34 cellular contexts compared by ENCODE assay signal in genomic region chr4:70640192-70640591, GRCh38. TPM values are rescaled to one million over a fixed set of nuclear protein-coding genes. Genes with fewer than 3 reads are reported as not detected.
DNase-seq lines count a peak whose midpoint lies in the region; ATAC-seq and TF ChIP-seq lines count a peak whose summit lies in the region.
"Had no signal": no experiment of that assay in that cellular context is flagged by ENCODE, and none has a peak within 500 bp of the region (broad histone marks: within the 10 kb centered on the region; RNA-seq: fewer than 3 reads in every experiment).

No MANE protein-coding gene starts in this region.

- WGBS in right lobe of liver (ENCODE audit: insufficient coverage, low coverage, low lambda C conversion rate, missing lambda C conversion rate), result 83% methylated on average over 2 of the region's 2 CpGs

- no peak for DNase-seq in stimulated activated naive CD8-positive, alpha-beta T cell treated with anti-CD3 and anti-CD28 coated beads, Interleukin-15, Interleukin-2, amounts not matched to agents 100 U/mL and 50 U/mL, for 24 hours
- DNase-seq in stimulated activated naive CD8-positive, alpha-beta T cell treated with anti-CD3 and anti-CD28 coated beads, Interleukin-15, amount 100 ng/mL, for 72 hours, result no peak
- DNase-seq in right lobe of liver, result no peak
- DNase-seq in cerebellum (ENCODE audit: low spot score), result no peak
- DNase-seq in Caco-2, result no peak
- DNase-seq: activated CD4-positive, CD25-positive, alpha-beta regulatory T cell treated with anti-CD3 and anti-CD28 coated beads, Interleukin-2, amount 50 U/mL, for 72 hours; activated CD8-positive, alpha-beta memory T cell treated with anti-CD3 and anti-CD28 coated beads, Interleukin-2, amount 50 U/mL, for 4 hours; activated gamma-delta T cell; colonic mucosa; EL; endodermal cell; esophagus squamous epithelium; H7; Kasumi-1; left ventricle myocardium inferior; MV-4-11; naive B cell; NCI-H1694 treated with DMSO at 0.1 percent for 48 hours; NCI-H2171 treated with DMSO at 0.1 percent for 48 hours; NCI-H524 treated with DMSO at 0.1 percent for 48 hours; NK-92 treated with Interleukin-12 subunit alpha and Interleukin-12 subunit beta, amount 100 ng/mL, for 24 hours; SIG-M5; stimulated activated CD8-positive, alpha-beta memory T cell treated with anti-CD3 and anti-CD28 coated beads, Interleukin-4, amount 100 ng/mL, for 48 hours; T-helper 1 cell; upper lobe of left lung had no signal

- H3K4me1 ChIP-seq in right lobe of liver (peaks cover 0 to 4% (median 0%) of the 10 kb centered on the region in 4 donors), Caco-2 (no peaks in the 10 kb centered on the region)
- H3K4me1 ChIP-seq: colonic mucosa, esophagus squamous epithelium, upper lobe of left lung had no signal

- H3K27me3 Mint-ChIP-seq in stimulated activated naive CD8-positive, alpha-beta T cell treated with anti-CD3 and anti-CD28 coated beads, Interleukin-15, amount 100 ng/mL, for 72 hours, result no peaks in the 10 kb centered on the region
- no peaks in the 10 kb centered on the region for H3K27me3 Mint-ChIP-seq in stimulated activated naive CD8-positive, alpha-beta T cell treated with anti-CD3 and anti-CD28 coated beads, Interleukin-15, Interleukin-2, amounts not matched to agents 100 ng/mL and 50 ng/mL, for 24 hours
- peaks cover 5% of the 10 kb centered on the region for H3K27me3 Mint-ChIP-seq in Caco-2 (ENCODE audit: insufficient read depth, unreplicated experiment)
- H3K27me3 Mint-ChIP-seq: naive B cell had no signal

- H3K36me3 ChIP-seq in right lobe of liver, result no peaks in the 10 kb centered on the region
- no peaks in the 10 kb centered on the region for H3K36me3 ChIP-seq in Caco-2 (ENCODE audit: control insufficient read depth, insufficient read depth, low read length)
- H3K36me3 ChIP-seq: colonic mucosa, esophagus squamous epithelium, left ventricle myocardium inferior, upper lobe of left lung had no signal

- intact Hi-C loops in right lobe of liver (cut with DNase I) (no loop called here), Caco-2 (cut with micrococcal nuclease; ENCODE audit: unreplicated experiment) (no loop called here)

- no peaks in the 10 kb centered on the region for H3K9me3 Mint-ChIP-seq in stimulated activated naive CD8-positive, alpha-beta T cell treated with anti-CD3 and anti-CD28 coated beads, Interleukin-15, amount 100 ng/mL, for 72 hours
- H3K9me3 Mint-ChIP-seq in stimulated activated naive CD8-positive, alpha-beta T cell treated with anti-CD3 and anti-CD28 coated beads, Interleukin-15, Interleukin-2, amounts not matched to agents 100 ng/mL and 50 ng/mL, for 24 hours, result no peaks in the 10 kb centered on the region
- H3K9me3 Mint-ChIP-seq in Caco-2 (ENCODE audit: unreplicated experiment), result no peaks in the 10 kb centered on the region
- H3K9me3 Mint-ChIP-seq: naive B cell had no signal

- no peak for TF ChIP-seq POLR2A in right lobe of liver (IDR thresholded peaks at IDR 0.05)

- H3K9me3 ChIP-seq in right lobe of liver (no peaks in the 10 kb centered on the region), Caco-2 (no peaks in the 10 kb centered on the region)
- H3K9me3 ChIP-seq: colonic mucosa, esophagus squamous epithelium, left ventricle myocardium inferior, upper lobe of left lung had no signal

- peaks cover 12% of the 10 kb centered on the region for H3K4me1 Mint-ChIP-seq in stimulated activated naive CD8-positive, alpha-beta T cell treated with anti-CD3 and anti-CD28 coated beads, Interleukin-15, amount 100 ng/mL, for 72 hours
- H3K4me1 Mint-ChIP-seq in stimulated activated naive CD8-positive, alpha-beta T cell treated with anti-CD3 and anti-CD28 coated beads, Interleukin-15, Interleukin-2, amounts not matched to agents 100 ng/mL and 50 ng/mL, for 24 hours (ENCODE audit: low read depth), result peaks cover 15% of the 10 kb centered on the region
- no peaks in the 10 kb centered on the region for H3K4me1 Mint-ChIP-seq in Caco-2 (ENCODE audit: low read depth, unreplicated experiment)
- H3K4me1 Mint-ChIP-seq: endodermal cell had no signal

- no peak overlapping the region for H3K4me3 Mint-ChIP-seq in stimulated activated naive CD8-positive, alpha-beta T cell treated with anti-CD3 and anti-CD28 coated beads, Interleukin-15, amount 100 ng/mL, for 72 hours
- H3K4me3 Mint-ChIP-seq in stimulated activated naive CD8-positive, alpha-beta T cell treated with anti-CD3 and anti-CD28 coated beads, Interleukin-15, Interleukin-2, amounts not matched to agents 100 ng/mL and 50 ng/mL, for 24 hours, result peak overlapping the region; percentile 30
- no peak overlapping the region for H3K4me3 Mint-ChIP-seq in Caco-2 (ENCODE audit: unreplicated experiment)
- H3K4me3 Mint-ChIP-seq: endodermal cell, naive B cell had no signal

- H3K27ac Mint-ChIP-seq in stimulated activated naive CD8-positive, alpha-beta T cell treated with anti-CD3 and anti-CD28 coated beads, Interleukin-15, amount 100 ng/mL, for 72 hours, result no peak overlapping the region
- peak overlapping the region; percentile 72 for H3K27ac Mint-ChIP-seq in stimulated activated naive CD8-positive, alpha-beta T cell treated with anti-CD3 and anti-CD28 coated beads, Interleukin-15, Interleukin-2, amounts not matched to agents 100 ng/mL and 50 ng/mL, for 24 hours
- no peak overlapping the region for H3K27ac Mint-ChIP-seq in Caco-2 (ENCODE audit: unreplicated experiment)
- H3K27ac Mint-ChIP-seq: endodermal cell, naive B cell had no signal

- peak; percentile 61 for ATAC-seq in stimulated activated naive CD8-positive, alpha-beta T cell treated with anti-CD3 and anti-CD28 coated beads, Interleukin-15, Interleukin-2, amounts not matched to agents 100 U/mL and 50 U/mL, for 24 hours
- ATAC-seq in stimulated activated naive CD8-positive, alpha-beta T cell treated with anti-CD3 and anti-CD28 coated beads, Interleukin-15, amount 100 ng/mL, for 72 hours, result no peak
- ATAC-seq in GM21390 (IDR thresholded peaks at IDR 0.05; ENCODE audit: unreplicated experiment) (peak; percentile 55), HG03442 (IDR thresholded peaks at IDR 0.05; ENCODE audit: unreplicated experiment) (peak; percentile 80), right lobe of liver (no peak)

- POLR2A ChIA-PET in Caco-2 (lab: Charles Lee), result no interaction called here

- no peak overlapping the region for H3K4me3 ChIP-seq in right lobe of liver
- no peak overlapping the region for H3K4me3 ChIP-seq in Caco-2 (ENCODE audit: low read depth, low read length)
- H3K4me3 ChIP-seq: colonic mucosa, esophagus squamous epithelium, hepatocyte, left ventricle myocardium inferior, upper lobe of left lung had no signal

- no peaks in the 10 kb centered on the region for H3K36me3 Mint-ChIP-seq in stimulated activated naive CD8-positive, alpha-beta T cell treated with anti-CD3 and anti-CD28 coated beads, Interleukin-15, Interleukin-2, amounts not matched to agents 100 ng/mL and 50 ng/mL, for 24 hours (ENCODE audit: low read depth)
- no peaks in the 10 kb centered on the region for H3K36me3 Mint-ChIP-seq in Caco-2 (ENCODE audit: insufficient read depth, unreplicated experiment)
- H3K36me3 Mint-ChIP-seq: naive B cell had no signal

- H3K27me3 ChIP-seq in right lobe of liver (no peaks in the 10 kb centered on the region), Caco-2 (replicated peaks; ENCODE audit: control insufficient read depth, insufficient read depth, low read length) (no peaks in the 10 kb centered on the region)
- H3K27me3 ChIP-seq: colonic mucosa, esophagus squamous epithelium, hepatocyte, upper lobe of left lung had no signal

- CTCF ChIA-PET in Caco-2 (lab: Charles Lee), result no interaction called here

- TF ChIP-seq CTCF in right lobe of liver (IDR thresholded peaks at IDR 0.05), result no peak
- TF ChIP-seq CTCF in Caco-2 (IDR thresholded peaks at IDR 0.05; ENCODE audit: insufficient read depth in 1 of 2, low read depth in 1 of 2, low read length in 1 of 2, severe bottlenecking in 1 of 2, unreplicated experiment in 1 of 2), result no peak

- no TSS peak for BruUV-seq in Caco-2 (replicated peaks; lab: Mats Ljungman, UMichigan)

- H3K27ac ChIP-seq in right lobe of liver, result no peak overlapping the region
- H3K27ac ChIP-seq: colonic mucosa, esophagus squamous epithelium, hepatocyte, left ventricle myocardium inferior, upper lobe of left lung had no signal

RNA-seq across cellular contexts. Expression of gene ENAM, which starts 11.6 kb away (rescaled TPM):
- total RNA-seq in right lobe of liver, result under 1 TPM; 0.07 to 0.86 (median 0.62) TPM
- not detected for total RNA-seq in cerebellum
- total RNA-seq in Caco-2 (2022), result not detected in 2 replicates
- total RNA-seq: bronchial epithelial cell, colonic mucosa, endodermal cell, esophagus squamous epithelium, H7, mesenteric fat pad, pulmonary artery endothelial cell had no signal

RNA-seq across cellular contexts. Expression of gene JCHAIN, which starts 26.1 kb away (rescaled TPM):
- total RNA-seq in right lobe of liver, result 10 to 100 TPM in 3 of 6 experiments, 1 to 10 TPM in 3; 3.9 to 39.7 (median 9.3) TPM
- 3.6 TPM for total RNA-seq in cerebellum
- not detected in 2 replicates for total RNA-seq in Caco-2 (2022)
- total RNA-seq: bronchial epithelial cell, endodermal cell, H7, hepatocyte, pulmonary artery endothelial cell had no signal

RNA-seq across cellular contexts. Expression of gene AMBN, which starts 48.1 kb away (rescaled TPM):
- total RNA-seq in right lobe of liver (not detected), cerebellum (not detected), Caco-2 (2022) (0.27 TPM in 1 of 2 replicates, not detected in the other)
- total RNA-seq: bronchial epithelial cell, colonic mucosa, endodermal cell, esophagus squamous epithelium, H7, hepatocyte, left ventricle myocardium inferior, mesenteric fat pad, pulmonary artery endothelial cell, skeletal muscle tissue, subcutaneous adipose tissue, upper lobe of left lung had no signal

RNA-seq across cellular contexts. Expression of gene UTP3, which starts 48.1 kb away (rescaled TPM):
- total RNA-seq in right lobe of liver (10 to 100 TPM; 10.2 to 22.3 (median 14.0) TPM), cerebellum (10.5 TPM), Caco-2 (2022) (28.2 and 31.4 TPM in 2 replicates)

Comparison
In these comparisons a context has a peak if more than half of its experiments do, and no peak if none do; other contexts are left out.
1. ATAC-seq: peak in stimulated activated naive CD8-positive, alpha-beta T cell treated with anti-CD3 and anti-CD28 coated beads, Interleukin-15, Interleukin-2, amounts not matched to agents 100 U/mL and 50 U/mL, for 24 hours (single experiment), GM21390 (single experiment) and HG03442 (single experiment); none in stimulated activated naive CD8-positive, alpha-beta T cell treated with anti-CD3 and anti-CD28 coated beads, Interleukin-15, amount 100 ng/mL, for 72 hours (single experiment) and right lobe of liver (0 of 4).